Comparison of ENCODE assay signal across 8 cellular contexts in the genomic region with DNA sequence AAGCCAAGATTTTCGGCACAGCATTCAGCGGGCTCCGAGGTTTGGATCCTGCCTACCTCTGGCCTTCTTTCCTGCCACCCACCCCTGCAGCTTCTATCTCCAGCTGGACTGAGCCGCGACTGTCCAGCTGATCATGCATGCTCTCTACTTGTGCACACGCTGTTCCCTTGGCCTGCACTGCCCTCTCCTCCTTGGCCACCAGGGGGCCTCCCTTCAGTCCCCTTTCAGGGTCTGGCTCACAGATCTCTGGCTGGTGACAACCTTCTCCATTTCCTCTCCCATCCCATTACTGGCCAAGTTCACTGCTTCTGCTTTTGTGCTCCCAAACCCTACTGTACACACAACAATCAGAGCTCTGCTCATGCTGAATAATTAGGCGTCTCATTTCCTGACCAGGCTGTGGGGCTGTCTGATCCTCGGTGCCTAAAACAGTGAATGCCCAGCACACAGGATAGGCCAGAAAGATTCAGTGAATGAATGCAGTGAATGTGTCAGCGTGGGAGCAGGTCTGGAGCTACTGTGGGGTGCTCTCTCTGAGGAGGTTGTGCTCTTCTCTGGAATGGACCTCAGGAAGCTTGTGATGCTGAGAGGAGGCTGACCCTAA.
DNase-seq lines count a peak whose midpoint lies in the region; TF ChIP-seq lines count a peak whose summit lies in the region.

No MANE protein-coding gene starts in this region.

- no peaks in the 10 kb centered on the region; the same call in none of the 2 replicates for H3K27me3 Mint-ChIP-seq in H9 (ENCODE audit: low read depth)

- H4K20me1 ChIP-seq in H9 (ENCODE audit: control insufficient read depth, insufficient read depth, insufficient read length): no peaks in the 10 kb centered on the region

- no peaks in the 10 kb centered on the region for H3K36me3 ChIP-seq in mesendoderm (ENCODE audit: control insufficient read depth, insufficient read depth, low read length)
- no peaks in the 10 kb centered on the region for H3K36me3 ChIP-seq in tibial nerve

- peak; percentile 34 for DNase-seq in activated CD4-positive, CD25-positive, alpha-beta regulatory T cell treated with anti-CD3 and anti-CD28 coated beads, Interleukin-2, amount 50 U/mL, for 72 hours
- DNase-seq in activated CD4-positive, CD25-positive, alpha-beta regulatory T cell (lab: John Stamatoyannopoulos, UW): no peak
- DNase-seq in H9 (peak; percentile 77), M059J (ENCODE audit: low read depth) (peak; percentile 79), SKM-1 treated with dmso at 0.1 percent for 144 hours (lab: John Stamatoyannopoulos, UW; ENCODE audit: unreplicated experiment) (peak; percentile 83), dorsolateral prefrontal cortex (peak in 8 of 10 donors; percentile 47 to 80 (median 63)), mesendoderm (peak; percentile 79), tibial nerve (ENCODE audit: low spot score in 2 of 2) (peak; percentile 42 to 66)

- H3K23ac ChIP-seq in H9 (ENCODE audit: insufficient read length, low read depth, low read length) (no peak overlapping the region), mesendoderm (ENCODE audit: low read length) (no peak overlapping the region)

- H3K4ac ChIP-seq in H9 (ENCODE audit: low read depth, low read length): no peak overlapping the region
- no peak overlapping the region for H3K4ac ChIP-seq in mesendoderm (ENCODE audit: low read depth, low read length)

- H2BK5ac ChIP-seq in H9 (ENCODE audit: insufficient read length, low read length): no peak overlapping the region
- peak overlapping the region; percentile 6 for H2BK5ac ChIP-seq in mesendoderm (ENCODE audit: low read length)

- no peak overlapping the region for H3K4me3 Mint-ChIP-seq in H9

- H3K4me2 ChIP-seq in H9 (ENCODE audit: insufficient read depth, insufficient read length, low read length): no peak overlapping the region
- no peak overlapping the region for H3K4me2 ChIP-seq in mesendoderm (ENCODE audit: low read length)

- no peak overlapping the region for H2AK5ac ChIP-seq in H9 (ENCODE audit: insufficient read length, low read length)
- no peak overlapping the region for H2AK5ac ChIP-seq in mesendoderm (ENCODE audit: low read length)

- H3K9me3 Mint-ChIP-seq in H9: no peaks in the 10 kb centered on the region

- peak in 1 of 2 donors; percentile 14 for TF ChIP-seq EP300 in tibial nerve (IDR thresholded peaks at IDR 0.05)

- H3K27me3 ChIP-seq in H9 (ENCODE audit: insufficient read depth, low read length) (no peaks in the 10 kb centered on the region), dorsolateral prefrontal cortex (no peaks in the 10 kb centered on the region), mesendoderm (ENCODE audit: insufficient read depth, low read length, poor library complexity) (no peaks in the 10 kb centered on the region), tibial nerve (no peaks in the 10 kb centered on the region)

- H4K91ac ChIP-seq in H9 (ENCODE audit: insufficient read length, low read depth, low read length): no peak overlapping the region

- H2BK15ac ChIP-seq in H9 (ENCODE audit: low read depth, low read length) (no peak overlapping the region), mesendoderm (replicated peaks; ENCODE audit: low read depth) (no peak overlapping the region)

- H3K4me3 ChIP-seq in dorsolateral prefrontal cortex (no peak overlapping the region), mesendoderm (ENCODE audit: low read length) (no peak overlapping the region), tibial nerve (no peak overlapping the region)

- no CpG with 5 or more reads among the region's 9 CpGs for WGBS in H9 (ENCODE audit: extremely low coverage, insufficient read length, low lambda C conversion rate)
- WGBS in mesendoderm (ENCODE audit: extremely low coverage, insufficient coverage, low lambda C conversion rate): no CpG with 5 or more reads among the region's 9 CpGs
- WGBS in tibial nerve, 2 donors: 61 to 68% methylated on average over 9 of the region's 9 CpGs

- TF ChIP-seq CTCF in H9 (conservative IDR thresholded peaks at IDR 0.05): peak; percentile 95
- TF ChIP-seq CTCF in dorsolateral prefrontal cortex (IDR thresholded peaks at IDR 0.05 in 54 of 56, conservative IDR thresholded peaks at IDR 0.05 in 2 of 56; ENCODE audit: low read depth in 1 of 56, partially characterized antibody in 56 of 56): peak; percentile 40 to 92 (median 80)
- TF ChIP-seq CTCF in tibial nerve (IDR thresholded peaks at IDR 0.05): peak; percentile 47 to 73 (median 58)

- intact Hi-C loops in dorsolateral prefrontal cortex (cut with DNase I): loop anchor here in 1 of 2 donors (10.0 kb wide), 1 partner anchor 356 kb away; no protein-coding TSS in a partner anchor

- H3T11ph ChIP-seq in H9 (ENCODE audit: low read length): no peak overlapping the region

- H4K8ac ChIP-seq in H9 (replicated peaks; ENCODE audit: insufficient read length, low read depth, low read length) (no peak overlapping the region), mesendoderm (ENCODE audit: low read depth, low read length) (no peak overlapping the region)

- no peak overlapping the region for H3K14ac ChIP-seq in H9 (ENCODE audit: insufficient read depth, low read length)

- H3K27ac Mint-ChIP-seq in H9: no peak overlapping the region

- H3K9ac ChIP-seq in H9 (ENCODE audit: extremely low read depth, insufficient read length, low read length): no peak overlapping the region
- no peak overlapping the region for H3K9ac ChIP-seq in mesendoderm (ENCODE audit: low read length)

- H3K18ac ChIP-seq in H9 (ENCODE audit: insufficient read length, low read depth, low read length): no peak overlapping the region
- no peak overlapping the region for H3K18ac ChIP-seq in mesendoderm (ENCODE audit: low read length)

- no peaks in the 10 kb centered on the region for H3K23me2 ChIP-seq in H9 (ENCODE audit: insufficient read length, low read depth, low read length, poor library complexity, severe bottlenecking)

- H3K9me3 ChIP-seq in H9 (ENCODE audit: control insufficient read depth, low read depth, low read length) (no peaks in the 10 kb centered on the region), tibial nerve (no peaks in the 10 kb centered on the region)

- H3K4me1 ChIP-seq in H9 (ENCODE audit: insufficient read depth, low read length) (peaks cover 16% of the 10 kb centered on the region; the same call in 1 of the 2 replicates), mesendoderm (ENCODE audit: control insufficient read depth, low read depth, low read length) (peaks cover 16% of the 10 kb centered on the region), tibial nerve (peaks cover 0 to 43% (median 16%) of the 10 kb centered on the region in 4 donors)

- H3K4me1 Mint-ChIP-seq in H9: peaks cover 28 to 36% of the 10 kb centered on the region in 2 experiments

- no peak overlapping the region for H2AFZ ChIP-seq in H9 (ENCODE audit: low read length)

- H3K56ac ChIP-seq in H9 (ENCODE audit: insufficient read length, low read depth, low read length) (no peak overlapping the region), mesendoderm (ENCODE audit: low read length) (no peak overlapping the region)

- H3K79me1 ChIP-seq in H9 (ENCODE audit: insufficient read depth, low read depth, low read length, poor library complexity, severe bottlenecking) (no peaks in the 10 kb centered on the region), mesendoderm (ENCODE audit: low read length) (no peaks in the 10 kb centered on the region)

- TF ChIP-seq POLR2A in tibial nerve (IDR thresholded peaks at IDR 0.05): no peak

- H4K5ac ChIP-seq in H9 (ENCODE audit: insufficient read length, low read depth, low read length) (no peak overlapping the region), mesendoderm (ENCODE audit: low read length) (no peak overlapping the region)

- H3K27ac ChIP-seq in H9 (ENCODE audit: insufficient read length, low read depth, low read length): no peak overlapping the region
- peak overlapping the region in 2 of 59 donors; percentile 13 to 34 for H3K27ac ChIP-seq in dorsolateral prefrontal cortex
- H3K27ac ChIP-seq in mesendoderm (ENCODE audit: low read depth, low read length): no peak overlapping the region
- H3K27ac ChIP-seq in tibial nerve: no peak overlapping the region

- H2BK120ac ChIP-seq in H9 (ENCODE audit: low read depth, low read length, poor library complexity, severe bottlenecking) (no peak overlapping the region), mesendoderm (ENCODE audit: low read depth, low read length) (no peak overlapping the region)

- no peaks in the 10 kb centered on the region for H3K79me2 ChIP-seq in H9 (ENCODE audit: insufficient read depth, low read length)
- no peaks in the 10 kb centered on the region for H3K79me2 ChIP-seq in mesendoderm (ENCODE audit: control insufficient read depth, insufficient read depth, low read length)

- no peak overlapping the region for H2BK20ac ChIP-seq in H9 (ENCODE audit: low read depth, low read length, poor library complexity, severe bottlenecking)

- no peaks in the 10 kb centered on the region for H3K36me3 Mint-ChIP-seq in H9 (ENCODE audit: insufficient read depth in 1 of 3, low read depth in 3 of 3)

- H2BK12ac ChIP-seq in H9 (ENCODE audit: insufficient read length, low read depth, low read length): no peak overlapping the region

Comparison
In these comparisons a context has a peak if more than half of its experiments do, and no peak if none do; other contexts are left out.
1. DNase-seq: peak in activated CD4-positive, CD25-positive, alpha-beta regulatory T cell treated with anti-CD3 and anti-CD28 coated beads, Interleukin-2, amount 50 U/mL, for 72 hours (single experiment), H9 (single experiment), M059J (single experiment), SKM-1 treated with dmso at 0.1 percent for 144 hours (single experiment), dorsolateral prefrontal cortex (8 of 10), mesendoderm (single experiment) and tibial nerve (2 of 2); none in activated CD4-positive, CD25-positive, alpha-beta regulatory T cell (0 of 4).
2. Peak in every context shown above with its lines, with median percentiles within 50 percentile points of each other: CTCF ChIP-seq.